1 cellular context compared by ENCODE assay signal in genomic region chr2:171159326-171160118, GRCh38.
A peak's percentile ranks its signal among the peaks of the same experiment; 100 is the strongest.
TF ChIP-seq lines count a peak whose summit lies in the region.

No MANE protein-coding gene starts in this region.

TF ChIP-seq in HepG2, 621 proteins besides CTCF, POLR2A, EP300 and RAD21 (continued from another document and continues in another):
- TF ChIP-seq ZNF138 (CRISPR knock-in tag; IDR thresholded peaks at IDR 0.05; ENCODE audit: low read depth), result no peak
- no peak; the same call in none of the 2 replicates for TF ChIP-seq KMT2B (CRISPR knock-in tag; IDR thresholded peaks at IDR 0.05)
- peak; percentile 19; the same call in 1 of the 2 replicates for TF ChIP-seq BORCS8-MEF2B (CRISPR knock-in tag; IDR thresholded peaks at IDR 0.05)
- no peak for TF ChIP-seq ZBTB39 (CRISPR knock-in tag; IDR thresholded peaks at IDR 0.05)
- TF ChIP-seq KLF16 (CRISPR knock-in tag; IDR thresholded peaks at IDR 0.05), result no peak; a peak in 1 of 4 replicates
- TF ChIP-seq TFAP4 (IDR thresholded peaks at IDR 0.05; ENCODE audit: borderline replicate concordance, low read depth), result peak; percentile 41; the same call in 1 of the 2 replicates
- TF ChIP-seq MAX (IDR thresholded peaks at IDR 0.05), result peak; percentile 53
- TF ChIP-seq ZNF136 (CRISPR knock-in tag; IDR thresholded peaks at IDR 0.05; ENCODE audit: low read depth), result no peak
- TF ChIP-seq DDIT3 (CRISPR knock-in tag; IDR thresholded peaks at IDR 0.05), result no peak
- TF ChIP-seq ZFP37 (CRISPR knock-in tag; IDR thresholded peaks at IDR 0.05; ENCODE audit: borderline replicate concordance), result no peak
- 0 out of 2 replicates have a peak, but pooled peaks have one; percentile 22 for TF ChIP-seq ISX (CRISPR knock-in tag; conservative IDR thresholded peaks at IDR 0.05)
- 0 out of 2 replicates have a peak, but pooled peaks have one; percentile 31 for TF ChIP-seq ETS1 (CRISPR knock-in tag; IDR thresholded peaks at IDR 0.05)
- TF ChIP-seq ZNF205 (CRISPR knock-in tag; IDR thresholded peaks at IDR 0.05), result peak; percentile 55; the same call in 1 of the 2 replicates
- TF ChIP-seq MEIS1 (CRISPR knock-in tag; IDR thresholded peaks at IDR 0.05; ENCODE audit: borderline replicate concordance), result peak; percentile 75; the same call in 1 of the 2 replicates
- 0 out of 2 replicates have a peak, but pooled peaks have one; percentile 46 for TF ChIP-seq SMAD1 (CRISPR knock-in tag; IDR thresholded peaks at IDR 0.05; ENCODE audit: borderline replicate concordance, low read depth)
- TF ChIP-seq ZNF501 (CRISPR knock-in tag; IDR thresholded peaks at IDR 0.05), result peak; percentile 85
- TF ChIP-seq NFYC (CRISPR knock-in tag; IDR thresholded peaks at IDR 0.05), result no peak
- no peak; the same call in 1 of the 2 replicates for TF ChIP-seq ZBTB14 (CRISPR knock-in tag; IDR thresholded peaks at IDR 0.05)
- TF ChIP-seq ZSCAN21 (CRISPR knock-in tag; IDR thresholded peaks at IDR 0.05; ENCODE audit: borderline replicate concordance), result peak; percentile 20; the same call in 1 of the 2 replicates
- no peak for TF ChIP-seq BCL3 (CRISPR knock-in tag; IDR thresholded peaks at IDR 0.05)
- TF ChIP-seq HNF4G (IDR thresholded peaks at IDR 0.05; ENCODE audit: borderline replicate concordance, low read depth, low read length), result peak; percentile 59; the same call in 1 of the 2 replicates
- TF ChIP-seq HNF4G (CRISPR knock-in tag; IDR thresholded peaks at IDR 0.05; ENCODE audit: borderline replicate concordance, low read depth), result no peak
- no peak for TF ChIP-seq SP4 (CRISPR knock-in tag; IDR thresholded peaks at IDR 0.05)
- TF ChIP-seq BCLAF1 (IDR thresholded peaks at IDR 0.05), result no peak
- TF ChIP-seq ZC3H4 (CRISPR knock-in tag; IDR thresholded peaks at IDR 0.05; ENCODE audit: borderline replicate concordance), result no peak
- no peak for TF ChIP-seq ZNF720 (CRISPR knock-in tag; IDR thresholded peaks at IDR 0.05)
- no peak for TF ChIP-seq NFE2L2 (IDR thresholded peaks at IDR 0.05; ENCODE audit: low read length)
- no peak for TF ChIP-seq ZNF232 (CRISPR knock-in tag; IDR thresholded peaks at IDR 0.05; ENCODE audit: borderline replicate concordance)
- no peak for TF ChIP-seq ZHX2 (IDR thresholded peaks at IDR 0.05; ENCODE audit: low read depth)
- no peak for TF ChIP-seq ZHX2 (CRISPR knock-in tag; IDR thresholded peaks at IDR 0.05; ENCODE audit: borderline replicate concordance)
- TF ChIP-seq PATZ1 (CRISPR knock-in tag; IDR thresholded peaks at IDR 0.05), result peak; percentile 73
- no peak for TF ChIP-seq ATF7 (IDR thresholded peaks at IDR 0.05)
- no peak for TF ChIP-seq ATF7 (CRISPR knock-in tag; IDR thresholded peaks at IDR 0.05)
- TF ChIP-seq ZSCAN22 (CRISPR knock-in tag; IDR thresholded peaks at IDR 0.05), result peak; percentile 10; the same call in 1 of the 2 replicates
- TF ChIP-seq TBX3 (IDR thresholded peaks at IDR 0.05; ENCODE audit: borderline replicate concordance), result no peak
- TF ChIP-seq ZNF75D (CRISPR knock-in tag; IDR thresholded peaks at IDR 0.05; ENCODE audit: borderline replicate concordance), result no peak
- TF ChIP-seq NAIF1 (CRISPR knock-in tag; IDR thresholded peaks at IDR 0.05; ENCODE audit: borderline replicate concordance), result peak; percentile 64; the same call in 1 of the 2 replicates
- TF ChIP-seq ATRX (CRISPR knock-in tag; IDR thresholded peaks at IDR 0.05; ENCODE audit: borderline replicate concordance), result no peak
- TF ChIP-seq TOE1 (CRISPR knock-in tag; IDR thresholded peaks at IDR 0.05), result no peak
- no peak for TF ChIP-seq NR2F6 (IDR thresholded peaks at IDR 0.05)
- TF ChIP-seq NR2F6 (CRISPR knock-in tag; IDR thresholded peaks at IDR 0.05), result no peak
- no peak for TF ChIP-seq CENPX (CRISPR knock-in tag; IDR thresholded peaks at IDR 0.05)
- TF ChIP-seq ZFP36L1 (CRISPR knock-in tag; IDR thresholded peaks at IDR 0.05), result no peak
- no peak for TF ChIP-seq NRL (CRISPR knock-in tag; IDR thresholded peaks at IDR 0.05; ENCODE audit: borderline replicate concordance)
- TF ChIP-seq SALL2 (CRISPR knock-in tag; IDR thresholded peaks at IDR 0.05), result peak; percentile 82
- no peak for TF ChIP-seq PBX3 (CRISPR knock-in tag; IDR thresholded peaks at IDR 0.05; ENCODE audit: borderline replicate concordance)
